Comparison of ENCODE assay signal across 2 cellular contexts in genomic region chr1:16621300-16621658, GRCh38.
TF ChIP-seq lines count a peak whose summit lies in the region.

No MANE protein-coding gene starts in this region.

TF ChIP-seq in GM23338, 12 proteins besides CTCF, POLR2A, EP300 and RAD21:
- TF ChIP-seq ZNF462 (CRISPR knock-in tag; IDR thresholded peaks at IDR 0.05) (no peak), CREB1 (CRISPR knock-in tag; IDR thresholded peaks at IDR 0.05; ENCODE audit: low read depth) (no peak), NANOG (IDR thresholded peaks at IDR 0.05; ENCODE audit: borderline replicate concordance) (no peak), JUNB (IDR thresholded peaks at IDR 0.05; ENCODE audit: unreplicated experiment) (no peak), EZH2phosphoT487 (IDR thresholded peaks at IDR 0.05; ENCODE audit: unreplicated experiment) (no peak), EZH2 (IDR thresholded peaks at IDR 0.05; ENCODE audit: low read depth, unreplicated experiment) (no peak), ZNF114 (CRISPR knock-in tag; IDR thresholded peaks at IDR 0.05) (no peak), ZNF331 (CRISPR knock-in tag; IDR thresholded peaks at IDR 0.05; ENCODE audit: low read depth) (no peak), POLR2AphosphoS5 (IDR thresholded peaks at IDR 0.05; ENCODE audit: low read depth) (no peak), STAT1 (IDR thresholded peaks at IDR 0.05; ENCODE audit: unreplicated experiment) (no peak)
- TF ChIP-seq, protein P1, sequence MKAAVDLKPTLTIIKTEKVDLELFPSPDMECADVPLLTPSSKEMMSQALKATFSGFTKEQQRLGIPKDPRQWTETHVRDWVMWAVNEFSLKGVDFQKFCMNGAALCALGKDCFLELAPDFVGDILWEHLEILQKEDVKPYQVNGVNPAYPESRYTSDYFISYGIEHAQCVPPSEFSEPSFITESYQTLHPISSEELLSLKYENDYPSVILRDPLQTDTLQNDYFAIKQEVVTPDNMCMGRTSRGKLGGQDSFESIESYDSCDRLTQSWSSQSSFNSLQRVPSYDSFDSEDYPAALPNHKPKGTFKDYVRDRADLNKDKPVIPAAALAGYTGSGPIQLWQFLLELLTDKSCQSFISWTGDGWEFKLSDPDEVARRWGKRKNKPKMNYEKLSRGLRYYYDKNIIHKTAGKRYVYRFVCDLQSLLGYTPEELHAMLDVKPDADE (IDR thresholded peaks at IDR 0.05): no peak
- TF ChIP-seq, protein P2, sequence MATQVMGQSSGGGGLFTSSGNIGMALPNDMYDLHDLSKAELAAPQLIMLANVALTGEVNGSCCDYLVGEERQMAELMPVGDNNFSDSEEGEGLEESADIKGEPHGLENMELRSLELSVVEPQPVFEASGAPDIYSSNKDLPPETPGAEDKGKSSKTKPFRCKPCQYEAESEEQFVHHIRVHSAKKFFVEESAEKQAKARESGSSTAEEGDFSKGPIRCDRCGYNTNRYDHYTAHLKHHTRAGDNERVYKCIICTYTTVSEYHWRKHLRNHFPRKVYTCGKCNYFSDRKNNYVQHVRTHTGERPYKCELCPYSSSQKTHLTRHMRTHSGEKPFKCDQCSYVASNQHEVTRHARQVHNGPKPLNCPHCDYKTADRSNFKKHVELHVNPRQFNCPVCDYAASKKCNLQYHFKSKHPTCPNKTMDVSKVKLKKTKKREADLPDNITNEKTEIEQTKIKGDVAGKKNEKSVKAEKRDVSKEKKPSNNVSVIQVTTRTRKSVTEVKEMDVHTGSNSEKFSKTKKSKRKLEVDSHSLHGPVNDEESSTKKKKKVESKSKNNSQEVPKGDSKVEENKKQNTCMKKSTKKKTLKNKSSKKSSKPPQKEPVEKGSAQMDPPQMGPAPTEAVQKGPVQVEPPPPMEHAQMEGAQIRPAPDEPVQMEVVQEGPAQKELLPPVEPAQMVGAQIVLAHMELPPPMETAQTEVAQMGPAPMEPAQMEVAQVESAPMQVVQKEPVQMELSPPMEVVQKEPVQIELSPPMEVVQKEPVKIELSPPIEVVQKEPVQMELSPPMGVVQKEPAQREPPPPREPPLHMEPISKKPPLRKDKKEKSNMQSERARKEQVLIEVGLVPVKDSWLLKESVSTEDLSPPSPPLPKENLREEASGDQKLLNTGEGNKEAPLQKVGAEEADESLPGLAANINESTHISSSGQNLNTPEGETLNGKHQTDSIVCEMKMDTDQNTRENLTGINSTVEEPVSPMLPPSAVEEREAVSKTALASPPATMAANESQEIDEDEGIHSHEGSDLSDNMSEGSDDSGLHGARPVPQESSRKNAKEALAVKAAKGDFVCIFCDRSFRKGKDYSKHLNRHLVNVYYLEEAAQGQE (IDR thresholded peaks at IDR 0.05; ENCODE audit: unreplicated experiment): no peak
TF ChIP-seq in GM23338: peak in this region for 0.

TF ChIP-seq in H1, 55 proteins besides CTCF, POLR2A, EP300 and RAD21:
- TF ChIP-seq EZH2 (IDR thresholded peaks at IDR 0.05; ENCODE audit: low read depth, low read length, severe bottlenecking) (no peak), KDM5A (IDR thresholded peaks at IDR 0.05; ENCODE audit: low read length) (no peak), PHF8 (conservative IDR thresholded peaks at IDR 0.05; ENCODE audit: low read depth, low read length) (no peak), SP4 (IDR thresholded peaks at IDR 0.05; ENCODE audit: low read length) (no peak)
- TF ChIP-seq, protein P3, sequence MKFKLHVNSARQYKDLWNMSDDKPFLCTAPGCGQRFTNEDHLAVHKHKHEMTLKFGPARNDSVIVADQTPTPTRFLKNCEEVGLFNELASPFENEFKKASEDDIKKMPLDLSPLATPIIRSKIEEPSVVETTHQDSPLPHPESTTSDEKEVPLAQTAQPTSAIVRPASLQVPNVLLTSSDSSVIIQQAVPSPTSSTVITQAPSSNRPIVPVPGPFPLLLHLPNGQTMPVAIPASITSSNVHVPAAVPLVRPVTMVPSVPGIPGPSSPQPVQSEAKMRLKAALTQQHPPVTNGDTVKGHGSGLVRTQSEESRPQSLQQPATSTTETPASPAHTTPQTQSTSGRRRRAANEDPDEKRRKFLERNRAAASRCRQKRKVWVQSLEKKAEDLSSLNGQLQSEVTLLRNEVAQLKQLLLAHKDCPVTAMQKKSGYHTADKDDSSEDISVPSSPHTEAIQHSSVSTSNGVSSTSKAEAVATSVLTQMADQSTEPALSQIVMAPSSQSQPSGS (IDR thresholded peaks at IDR 0.05; ENCODE audit: low read length): peak; percentile 39; the same call in 1 of the 2 replicates
